31 cellular contexts compared by ENCODE assay signal in genomic region chr5:165404917-165405316, GRCh38.
"Had no signal": no experiment of that assay in that cellular context is flagged by ENCODE, and none has a peak within 500 bp of the region (broad histone marks: within the 10 kb centered on the region; RNA-seq: fewer than 3 reads in every experiment).

No MANE protein-coding gene starts in this region.

- H3K4me1 ChIP-seq: ascending aorta had no signal

- H3K27me3 ChIP-seq: ascending aorta, cardiac muscle cell had no signal

- H3K4me3 ChIP-seq: ascending aorta, cardiac muscle cell had no signal

- H3K27ac ChIP-seq: ascending aorta, cardiac muscle cell, VCaP had no signal

- H3K36me3 ChIP-seq: ascending aorta, cardiac muscle cell had no signal

- H3K9me3 ChIP-seq: ascending aorta had no signal

- FAIRE-seq: bronchial epithelial cell, TTC549 had no signal

- ATAC-seq: activated CD8-positive, alpha-beta T cell treated with anti-CD3 and anti-CD28 coated beads for 36 hours; activated naive CD8-positive, alpha-beta T cell treated with anti-CD3 and anti-CD28 coated beads, Interleukin-2, amount 50 U/mL, for 24 hours; activated T-cell treated with anti-CD3 and anti-CD28 coated beads, Interleukin-2, amount 50 U/mL, for 4 hours; activated T-cell treated with anti-CD3 and anti-CD28 coated beads, Interleukin-2, amount 50 U/mL, for 72 hours; activated T-helper 17 cell treated with anti-CD3 and anti-CD28 coated beads, Interleukin-2, amount 50 U/mL, for 72 hours had no signal

- DNase-seq: activated B cell treated with CpG ODN at 0.5 μM for 24 hours; activated CD4-positive, alpha-beta memory T cell treated with anti-CD3 and anti-CD28 coated beads for 36 hours; activated CD4-positive, alpha-beta T cell treated with anti-CD3 and anti-CD28 coated beads for 4 hours; activated CD4-positive, alpha-beta T cell treated with anti-CD3 and anti-CD28 coated beads, Interleukin-2, amount 10 ng/mL, durations not matched to agents 24 days and 14 days; activated CD4-positive, alpha-beta T cell treated with anti-CD3 and anti-CD28 coated beads, Interleukin-2, amount 50 U/mL, for 1 hour; activated CD4-positive, alpha-beta T cell treated with anti-CD3 and anti-CD28 coated beads, Interleukin-2, amount 50 U/mL, for 4 hours; activated CD4-positive, CD25-positive, alpha-beta regulatory T cell treated with anti-CD3 and anti-CD28 coated beads, Interleukin-2, amount 50 U/mL, for 72 hours; activated CD8-positive, alpha-beta memory T cell treated with anti-CD3 and anti-CD28 coated beads, Interleukin-2, amount 50 U/mL, for 4 hours; activated CD8-positive, alpha-beta T cell treated with anti-CD3 and anti-CD28 coated beads for 36 hours; activated effector memory CD4-positive, alpha-beta T cell treated with anti-CD3 and anti-CD28 coated beads, Interleukin-2, amount 50 U/mL, for 16 hours; activated gamma-delta T cell treated with Interleukin-2 at 50 U/mL for 16 hours; activated naive CD4-positive, alpha-beta T cell treated with anti-CD3 and anti-CD28 coated beads, Interleukin-2, amount 10 ng/mL, durations not matched to agents 7 days and 5 days; activated naive CD4-positive, alpha-beta T cell treated with Interleukin-2 at 50 U/mL for 16 hours; activated naive CD8-positive, alpha-beta T cell treated with anti-CD3 and anti-CD28 coated beads, Interleukin-2, amount 10 ng/mL, durations not matched to agents 7 days and 5 days; activated naive CD8-positive, alpha-beta T cell treated with anti-CD3 and anti-CD28 coated beads, Interleukin-2, amount 50 U/mL, for 24 hours; activated T-cell treated with anti-CD3 and anti-CD28 coated beads for 4 hours; activated T-cell treated with anti-CD3 and anti-CD28 coated beads, Interleukin-2, amount 50 U/mL, for 1 hour; activated T-cell treated with anti-CD3 and anti-CD28 coated beads, Interleukin-2, amount 50 U/mL, for 4 hours; activated T-cell treated with anti-CD3 and anti-CD28 coated beads, Interleukin-2, amount 50 U/mL, for 72 hours; amygdala; anterior cingulate cortex; caudate nucleus; cerebellar nuclear complex; T-helper 2 cell; T-helper 9 cell had no signal
